In genomic region chr5:88394531-88395185, GRCh38 we compare ENCODE assay signal across 23 cellular contexts.
A peak's percentile ranks its signal among the peaks of the same experiment; 100 is the strongest.
DNase-seq lines count a peak whose midpoint lies in the region; ATAC-seq and TF ChIP-seq lines count a peak whose summit lies in the region.
"Had no signal": no experiment of that assay in that cellular context is flagged by ENCODE, and none has a peak within 500 bp of the region (broad histone marks: within the 10 kb centered on the region; RNA-seq: fewer than 3 reads in every experiment).

No MANE protein-coding gene starts in this region.

- no peaks in the 10 kb centered on the region for H3K79me1 ChIP-seq in mesendoderm (ENCODE audit: low read length)

- H3K4me1 ChIP-seq in HUES6 (ENCODE audit: control insufficient read depth, insufficient read depth, low read length), result peaks cover 83% of the 10 kb centered on the region
- peaks cover 33% of the 10 kb centered on the region for H3K4me1 ChIP-seq in mesendoderm (ENCODE audit: control insufficient read depth, low read depth, low read length)
- H3K4me1 ChIP-seq in tibial nerve, result peaks cover 0 to 7% (median 0%) of the 10 kb centered on the region in 4 donors
- H3K4me1 ChIP-seq: BLaER1 treated with 17β-estradiol and CSF1 and Interleukin-3, amounts not matched to agents 10 nM and 100 nM; Caco-2; upper lobe of right lung had no signal

- H3K4me2 ChIP-seq in mesendoderm (ENCODE audit: low read length), result no peak overlapping the region
- H3K4me2 ChIP-seq: BLaER1 treated with 17β-estradiol and CSF1 and Interleukin-3, amounts not matched to agents 10 nM and 100 nM had no signal

- H3K18ac ChIP-seq in mesendoderm (ENCODE audit: low read length), result peak overlapping the region; percentile 60

- H2BK15ac ChIP-seq in mesendoderm (replicated peaks; ENCODE audit: low read depth), result no peak overlapping the region

- H3K36me3 ChIP-seq in HUES6 (ENCODE audit: control insufficient read depth, insufficient read depth, low read length) (no peaks in the 10 kb centered on the region), mesendoderm (ENCODE audit: control insufficient read depth, insufficient read depth, low read length) (no peaks in the 10 kb centered on the region), tibial nerve (no peaks in the 10 kb centered on the region)
- H3K36me3 ChIP-seq: BLaER1 treated with 17β-estradiol and CSF1 and Interleukin-3, amounts not matched to agents 10 nM and 100 nM; MG63; ovary; upper lobe of right lung had no signal

- H3K9me3 ChIP-seq in HUES6 (ENCODE audit: control insufficient read depth, insufficient read depth, low read depth, low read length) (no peaks in the 10 kb centered on the region), tibial nerve (no peaks in the 10 kb centered on the region)
- H3K9me3 ChIP-seq: BLaER1 treated with 17β-estradiol and CSF1 and Interleukin-3, amounts not matched to agents 10 nM and 100 nM; Caco-2; MG63; ovary; upper lobe of right lung had no signal

- peak overlapping the region; percentile 12 for H2BK120ac ChIP-seq in mesendoderm (ENCODE audit: low read depth, low read length)

- DNase-seq in caudate nucleus (lab: John Stamatoyannopoulos, UW), result peak in 4 of 61 donors; percentile 13 to 30 (median 21)
- peak; percentile 47 for DNase-seq in mesendoderm
- DNase-seq in tibial nerve (ENCODE audit: low spot score in 2 of 2), result no peak
- no peak for DNase-seq in NCI-H1092 (lab: John Stamatoyannopoulos, UW)
- DNase-seq: activated CD4-positive, alpha-beta memory T cell treated with anti-CD3 and anti-CD28 coated beads for 36 hours; activated CD4-positive, CD25-positive, alpha-beta regulatory T cell treated with anti-CD3 and anti-CD28 coated beads, Interleukin-2, amount 50 U/mL, for 72 hours; activated CD8-positive, alpha-beta memory T cell treated with anti-CD3 and anti-CD28 coated beads, Interleukin-2, amount 50 U/mL, for 4 hours; activated naive CD4-positive, alpha-beta T cell treated with anti-CD3 and anti-CD28 coated beads, Interleukin-2, amount 50 U/mL, for 16 hours; Caco-2; central memory CD4-positive, alpha-beta T cell; DMS79 treated with DMSO at 0.1 percent for 48 hours; MG63; NCI-H2081; NCI-H226; NCI-H774; ovary; right cardiac atrium; stimulated activated CD4-positive, alpha-beta T cell treated with anti-CD3 and anti-CD28 coated beads, Interleukin-2, amount 100 ng/mL, for 24 hours; upper lobe of right lung had no signal

- H3K4me3 ChIP-seq in HUES6 (ENCODE audit: low read depth, low read length), result peak overlapping the region; percentile 33; the same call in 1 of the 2 replicates
- H3K4me3 ChIP-seq in mesendoderm (ENCODE audit: low read length), result no peak overlapping the region
- no peak overlapping the region for H3K4me3 ChIP-seq in tibial nerve
- H3K4me3 ChIP-seq: BLaER1 treated with 17β-estradiol and CSF1 and Interleukin-3, amounts not matched to agents 10 nM and 100 nM; MG63; ovary; upper lobe of right lung had no signal

- no CpG with 5 or more reads among the region's 9 CpGs for WGBS in mesendoderm (ENCODE audit: extremely low coverage, insufficient coverage, low lambda C conversion rate)
- WGBS in tibial nerve, 2 donors, result 35 to 47% methylated on average over 9 of the region's 9 CpGs

- peaks cover 11% of the 10 kb centered on the region; the same call in 1 of the 2 replicates for H3K27me3 ChIP-seq in HUES6 (ENCODE audit: control insufficient read depth, insufficient read depth, low read length)
- peaks cover 2% of the 10 kb centered on the region for H3K27me3 ChIP-seq in mesendoderm (ENCODE audit: insufficient read depth, low read length, poor library complexity)
- no peaks in the 10 kb centered on the region for H3K27me3 ChIP-seq in tibial nerve
- H3K27me3 ChIP-seq: BLaER1 treated with 17β-estradiol and CSF1 and Interleukin-3, amounts not matched to agents 10 nM and 100 nM; MG63; ovary; upper lobe of right lung had no signal

- peak overlapping the region; percentile 27; the same call in 1 of the 2 replicates for H3K27ac ChIP-seq in HUES6 (ENCODE audit: low read depth, low read length)
- peak overlapping the region; percentile 99 for H3K27ac ChIP-seq in caudate nucleus (ENCODE audit: low read depth, low read length)
- H3K27ac ChIP-seq in mesendoderm (ENCODE audit: low read depth, low read length), result no peak overlapping the region
- H3K27ac ChIP-seq in tibial nerve, result peak overlapping the region; percentile 32 to 65 (median 55)
- H3K27ac ChIP-seq: BLaER1 treated with 17β-estradiol and CSF1 and Interleukin-3, amounts not matched to agents 10 nM and 100 nM; ovary; upper lobe of right lung had no signal

- no peak overlapping the region for H2BK5ac ChIP-seq in mesendoderm (ENCODE audit: low read length)

- no peaks in the 10 kb centered on the region for H3K79me2 ChIP-seq in mesendoderm (ENCODE audit: control insufficient read depth, insufficient read depth, low read length)

- no peak overlapping the region for H4K5ac ChIP-seq in mesendoderm (ENCODE audit: low read length)

- no peak overlapping the region for H3K4ac ChIP-seq in mesendoderm (ENCODE audit: low read depth, low read length)

- no peak overlapping the region for H2AK5ac ChIP-seq in mesendoderm (ENCODE audit: low read length)

- TF ChIP-seq POLR2A in tibial nerve (IDR thresholded peaks at IDR 0.05), result no peak

- H4K8ac ChIP-seq in mesendoderm (ENCODE audit: low read depth, low read length), result no peak overlapping the region

- H3K9ac ChIP-seq in HUES6 (ENCODE audit: low read length) (peak overlapping the region; percentile 45), mesendoderm (ENCODE audit: low read length) (no peak overlapping the region)
- H3K9ac ChIP-seq: BLaER1 treated with 17β-estradiol and CSF1 and Interleukin-3, amounts not matched to agents 10 nM and 100 nM had no signal

- H3K56ac ChIP-seq in mesendoderm (ENCODE audit: low read length), result no peak overlapping the region

- TF ChIP-seq CTCF in tibial nerve (IDR thresholded peaks at IDR 0.05), result no peak

- TF ChIP-seq EP300 in tibial nerve (IDR thresholded peaks at IDR 0.05), result no peak

- no peak for ATAC-seq in HG02885 (IDR thresholded peaks at IDR 0.05; ENCODE audit: poor library complexity, unreplicated experiment)
- ATAC-seq in GM19023 (IDR thresholded peaks at IDR 0.05; ENCODE audit: unreplicated experiment), result no peak
- ATAC-seq: right cardiac atrium, upper lobe of right lung had no signal

- H3K23ac ChIP-seq in mesendoderm (ENCODE audit: low read length), result no peak overlapping the region
